11 cellular contexts compared by ENCODE assay signal in the genomic region with DNA sequence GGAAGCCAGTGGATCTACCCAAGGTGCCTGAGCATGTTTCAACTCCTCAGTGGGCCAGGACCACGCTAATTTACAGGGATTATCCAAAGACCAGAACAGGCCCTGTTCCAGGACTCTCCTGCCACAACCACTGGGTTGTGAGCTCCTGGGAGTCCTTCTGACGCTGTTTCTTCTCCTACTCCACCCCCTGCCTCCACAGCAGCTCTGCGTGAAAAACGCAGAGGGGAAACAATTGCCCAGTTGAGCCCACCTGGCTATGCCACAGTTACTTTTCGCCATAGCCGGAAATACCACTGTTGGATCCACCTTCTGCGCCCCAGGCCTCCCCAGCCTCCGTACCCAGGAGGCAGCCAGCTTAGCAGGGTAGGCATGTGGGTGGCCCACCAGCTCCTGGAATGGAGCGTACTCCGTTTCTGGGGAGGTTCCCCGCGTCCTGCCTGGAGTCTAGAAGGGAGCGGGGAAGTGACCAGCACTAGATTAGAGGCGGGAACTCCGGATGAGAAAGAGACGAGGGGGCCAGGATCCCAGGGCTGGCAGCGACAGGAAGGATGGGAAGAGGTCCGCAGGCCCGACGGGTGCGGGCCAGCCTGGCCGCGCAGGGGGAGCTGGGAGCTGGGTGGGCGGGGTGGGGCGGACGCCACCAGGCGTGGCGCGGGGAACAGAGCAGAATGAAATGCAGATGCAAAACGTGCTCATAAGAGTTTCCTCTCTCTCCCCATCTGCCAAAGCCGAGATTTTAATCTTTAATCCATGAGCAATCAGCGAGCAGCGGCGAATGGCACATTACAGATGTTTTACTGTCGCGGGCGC. TPM values are rescaled to one million over a fixed set of nuclear protein-coding genes. Genes with fewer than 3 reads are reported as not detected.
DNase-seq lines count a peak whose midpoint lies in the region; ATAC-seq, FAIRE-seq and TF ChIP-seq lines count a peak whose summit lies in the region.
"Had no signal": no experiment of that assay in that cellular context is flagged by ENCODE, and none has a peak within 500 bp of the region (broad histone marks: within the 10 kb centered on the region; RNA-seq: fewer than 3 reads in every experiment).

No MANE protein-coding gene starts in this region.

- DNase-seq in cardiac muscle cell (ENCODE audit: low read depth in 1 of 2, low spot score in 1 of 2) (peak in 1 of 2 donors; percentile 13), cardiac septum (ENCODE audit: low spot score) (no peak), K562 (ENCODE audit: extremely low read depth in 1 of 4, low spot score in 3 of 4) (peak in 2 of 4 experiments; percentile 31 to 38), left kidney (ENCODE audit: low read depth, low spot score) (peak; percentile 64), stomach (no peak), GM12892 (ENCODE audit: insufficient read length) (no peak), frontal cortex (ENCODE audit: low spot score in 2 of 2) (no peak)
- no peak for DNase-seq in stimulated activated CD4-positive, alpha-beta T cell treated with anti-CD3 and anti-CD28 coated beads, Interleukin-2, amount 100 ng/mL, for 24 hours
- DNase-seq: NCI-H146; NK-92 treated with Interleukin-12 subunit alpha and Interleukin-12 subunit beta, amount 100 ng/mL, for 24 hours had no signal

- no peak overlapping the region for H3K27ac ChIP-seq in cardiac muscle cell
- no peak overlapping the region for H3K27ac ChIP-seq in K562 (ENCODE audit: extremely low read depth, low read depth, low read length)
- no peak overlapping the region for H3K27ac ChIP-seq in stomach

- intact Hi-C loops in cardiac septum (cut with DNase I) = no loop called here
- intact Hi-C loops in K562 (cut with micrococcal nuclease) = no loop called here
- intact Hi-C loops in stomach (cut with DNase I; ENCODE audit: low total_unique reads) = no loop called here

- H3K27me3 ChIP-seq in cardiac muscle cell (peaks cover 100% of the 10 kb centered on the region), K562 (ENCODE audit: control insufficient read depth in 2 of 2, insufficient read depth in 2 of 2, low read length in 2 of 2) (peaks cover 2 to 46% of the 10 kb centered on the region in 2 experiments; a peak in 4 of 5 replicates), stomach (peaks cover 16 to 100% (median 90%) of the 10 kb centered on the region in 3 donors)

- 0 out of 2 replicates have a peak overlapping the region, but pooled peaks have one; percentile 24 for H2AFZ ChIP-seq in K562 (ENCODE audit: low read depth, low read length)

- TF ChIP-seq RAD21 in K562 (CRISPR knock-in tag; conservative IDR thresholded peaks at IDR 0.05 in 1 of 2, IDR thresholded peaks at IDR 0.05 in 1 of 2) = no peak

- H4K20me1 ChIP-seq in K562 (replicated peaks; ENCODE audit: control insufficient read depth, insufficient read depth, low read length) = no peaks in the 10 kb centered on the region

- no peak for ATAC-seq in K562

- in situ Hi-C loops in K562 (cut with MboI) = no loop called here

- CTCF ChIA-PET in K562 (lab: Yijun Ruan, JAX; ENCODE audit: low intra/inter-chr PET ratio) = no interaction called here

- TF ChIP-seq CTCF in cardiac muscle cell (IDR thresholded peaks at IDR 0.05; ENCODE audit: low read depth, low read length) = no peak
- TF ChIP-seq CTCF in K562 (IDR thresholded peaks at IDR 0.05 in 2 of 3, conservative IDR thresholded peaks at IDR 0.05 in 1 of 3; ENCODE audit: insufficient read depth in 2 of 3, low read depth in 1 of 3, low read length in 3 of 3) = no peak
- no peak for TF ChIP-seq CTCF in stomach (IDR thresholded peaks at IDR 0.05)

- no peaks in the 10 kb centered on the region for H3K79me2 ChIP-seq in K562 (ENCODE audit: control insufficient read depth, insufficient read depth, low read length)

- H3K9me1 ChIP-seq in K562 (ENCODE audit: control insufficient read depth, insufficient read depth, low read length) = no peaks in the 10 kb centered on the region

- 1% methylated on average over 13 of the region's 37 CpGs for WGBS in K562 (ENCODE audit: insufficient coverage, low coverage, missing lambda C conversion rate)
- 4 to 7% (median 6%) methylated on average over 34 to 37 of the region's 37 CpGs for WGBS in stomach, 5 donors

- TF ChIP-seq POLR2A in K562 (conservative IDR thresholded peaks at IDR 0.05) = no peak
- no peak for TF ChIP-seq POLR2A in stomach (IDR thresholded peaks at IDR 0.05)
- no peak for TF ChIP-seq POLR2A in GM12892 (IDR thresholded peaks at IDR 0.05; ENCODE audit: low read depth, low read length)

- H3K9ac ChIP-seq in K562 (ENCODE audit: insufficient read depth in 1 of 2, low read depth in 2 of 2, low read length in 2 of 2) = no peak overlapping the region

- POLR2A ChIA-PET in K562 (lab: Yijun Ruan, JAX) = interaction anchor here (0.6 to 0.7 kb wide), 2 partner anchors 40 to 184 kb away, joined by 3 read pairs; no protein-coding TSS in a partner anchor

- H3K9me3 ChIP-seq in cardiac muscle cell (ENCODE audit: low read depth) = no peaks in the 10 kb centered on the region
- H3K9me3 ChIP-seq in K562 (replicated peaks; ENCODE audit: control insufficient read depth, insufficient read depth, low read depth, low read length) = no peaks in the 10 kb centered on the region
- no peaks in the 10 kb centered on the region for H3K9me3 ChIP-seq in stomach

- FAIRE-seq in K562 (lab: Jason Lieb, UNC) (no peak), GM12892 (lab: Jason Lieb, UNC) (no peak), frontal cortex (lab: Jason Lieb, UNC) (no peak)

- H3K4me1 ChIP-seq in cardiac muscle cell (ENCODE audit: low read depth) (no peaks in the 10 kb centered on the region), K562 (replicated peaks in 1 of 2; ENCODE audit: control insufficient read depth in 2 of 2, insufficient read depth in 2 of 2, low read length in 2 of 2) (peaks cover 0 to 4% of the 10 kb centered on the region in 2 experiments; a peak in 2 of 5 replicates), stomach (peaks cover 7 to 31% (median 22%) of the 10 kb centered on the region in 4 donors)

- H3K4me3 ChIP-seq in cardiac muscle cell (peak overlapping the region; percentile 25), K562 (no peak overlapping the region), stomach (peak overlapping the region; percentile 11 to 23 (median 19))

- H3K36me3 ChIP-seq in cardiac muscle cell = no peaks in the 10 kb centered on the region
- H3K36me3 ChIP-seq in K562 (ENCODE audit: control insufficient read depth, insufficient read depth, low read length) = no peaks in the 10 kb centered on the region
- no peaks in the 10 kb centered on the region for H3K36me3 ChIP-seq in stomach

- peak overlapping the region; percentile 41; the same call in 1 of the 2 replicates for H3K4me2 ChIP-seq in K562 (ENCODE audit: insufficient read depth, low read length)

- no TSS peak for BruUV-seq in K562 (replicated peaks; lab: Mats Ljungman, UMichigan)

- no peak for TF ChIP-seq EP300 in K562 (IDR thresholded peaks at IDR 0.05; ENCODE audit: low read length)
- no peak for TF ChIP-seq EP300 in stomach (IDR thresholded peaks at IDR 0.05)

TF ChIP-seq in K562, 482 proteins besides CTCF, POLR2A, EP300 and RAD21 (continues in another document):
- TF ChIP-seq TGIF2 (CRISPR knock-in tag; IDR thresholded peaks at IDR 0.05) = no peak
- no peak for TF ChIP-seq CHCHD3 (CRISPR knock-in tag; IDR thresholded peaks at IDR 0.05)
- no peak for TF ChIP-seq ZNF253 (CRISPR knock-in tag; conservative IDR thresholded peaks at IDR 0.05)
- no peak for TF ChIP-seq POLR2AphosphoS5 (IDR thresholded peaks at IDR 0.05; ENCODE audit: control insufficient read depth, insufficient read depth, low read depth, low read length)
- no peak for TF ChIP-seq ZNF41 (CRISPR knock-in tag; conservative IDR thresholded peaks at IDR 0.05)
- TF ChIP-seq, protein P1, sequence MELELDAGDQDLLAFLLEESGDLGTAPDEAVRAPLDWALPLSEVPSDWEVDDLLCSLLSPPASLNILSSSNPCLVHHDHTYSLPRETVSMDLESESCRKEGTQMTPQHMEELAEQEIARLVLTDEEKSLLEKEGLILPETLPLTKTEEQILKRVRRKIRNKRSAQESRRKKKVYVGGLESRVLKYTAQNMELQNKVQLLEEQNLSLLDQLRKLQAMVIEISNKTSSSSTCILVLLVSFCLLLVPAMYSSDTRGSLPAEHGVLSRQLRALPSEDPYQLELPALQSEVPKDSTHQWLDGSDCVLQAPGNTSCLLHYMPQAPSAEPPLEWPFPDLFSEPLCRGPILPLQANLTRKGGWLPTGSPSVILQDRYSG (tag; conservative IDR thresholded peaks at IDR 0.05; ENCODE audit: low read depth) = no peak
- no peak for TF ChIP-seq MAFG (tag; conservative IDR thresholded peaks at IDR 0.05)
- no peak for TF ChIP-seq PPARD (CRISPR knock-in tag; IDR thresholded peaks at IDR 0.05)

RNA-seq across cellular contexts. Expression of a gene that starts 32.1 kb away (rescaled TPM):
- total RNA-seq in cardiac muscle cell (not detected in 2 replicates), cardiac septum (not detected), K562 (2014; rRNA removed) (not detected in 2 replicates), K562 (2014; rRNA removed; fragmentation: Illumina TruSeq; extraction: Trizol) (not detected in 2 replicates), K562 (2015; rRNA removed; fragmentation: Illumina TruSeq; extraction: Trizol) (not detected in 2 replicates), K562 (2021) (not detected in 2 replicates), stomach (not detected), frontal cortex (not detected)
- polyA plus RNA-seq in cardiac muscle cell (not detected in 2 replicates), K562 (2011; rRNA removed) (not detected in 2 replicates), K562 (2014; fragmentation: Illumina TruSeq; extraction: Trizol) (not detected in 2 replicates), K562 (2014; fragmentation: Nextera tagmentation; extraction: Ambion mirVana) (not detected), K562 (2014; rRNA removed) (not detected in 2 replicates), stomach (not detected)
- not detected in 2 replicates for total RNA-seq in K562 (2011; cell fraction: chromatin; rRNA removed; ENCODE audit: low replicate concordance)
- total RNA-seq in K562 (2011; cell fraction: nucleolus; rRNA removed) = not detected in 2 replicates
- total RNA-seq in K562 (2011; cell fraction: nucleoplasm; rRNA removed) = not detected in 2 replicates
- not detected in 2 replicates for polyA plus RNA-seq in K562 (2011; cell fraction: cytosol; rRNA removed)
- polyA plus RNA-seq in K562 (2011; cell fraction: nucleus; rRNA removed) = not detected in 2 replicates
- polyA plus RNA-seq in K562 (2012) = not detected in 2 replicates
- not detected in 2 replicates for polyA minus RNA-seq in K562 (2011; rRNA and poly(A)+ RNA removed)
- polyA minus RNA-seq in K562 (2011; cell fraction: cytosol; rRNA and poly(A)+ RNA removed) = not detected in 2 replicates
- polyA minus RNA-seq in K562 (2011; cell fraction: nucleus; rRNA and poly(A)+ RNA removed) = not detected in 2 replicates
- not detected for polyA plus RNA-seq in GM12892 (2012; ENCODE audit: missing spikeins)
- polyA plus RNA-seq: BJ had no signal
